30 cellular contexts compared by ENCODE assay signal in genomic region chr12:76424941-76425340, GRCh38.
"Had no signal": no experiment of that assay in that cellular context is flagged by ENCODE, and none has a peak within 500 bp of the region (broad histone marks: within the 10 kb centered on the region; RNA-seq: fewer than 3 reads in every experiment).

No MANE protein-coding gene starts in this region.

- DNase-seq: activated B cell treated with CpG ODN at 0.5 μM for 24 hours; activated CD4-positive, alpha-beta T cell treated with anti-CD3 and anti-CD28 coated beads for 48 hours; activated CD4-positive, alpha-beta T cell treated with anti-CD3 and anti-CD28 coated beads, Interleukin-2, amount 50 U/mL, for 1 hour; activated CD4-positive, alpha-beta T cell treated with anti-CD3 and anti-CD28 coated beads, Interleukin-2, amount 50 U/mL, for 48 hours; activated CD8-positive, alpha-beta memory T cell treated with anti-CD3 and anti-CD28 coated beads for 24 hours; activated CD8-positive, alpha-beta T cell treated with anti-CD3 and anti-CD28 coated beads for 36 hours; activated effector memory CD4-positive, alpha-beta T cell treated with Interleukin-2 at 50 U/mL for 16 hours; activated gamma-delta T cell treated with Interleukin-2 at 50 U/mL for 16 hours; activated naive CD4-positive, alpha-beta T cell treated with anti-CD3 and anti-CD28 coated beads, Interleukin-2, amount 50 U/mL, for 16 hours; activated naive CD4-positive, alpha-beta T cell treated with Interleukin-2 at 50 U/mL for 16 hours; activated T-cell treated with anti-CD3 and anti-CD28 coated beads, Interleukin-2, amount 50 U/mL, for 4 hours; amniotic stem cell; anterior cingulate cortex; body of pancreas; caudate nucleus; cortex of kidney; dermis blood vessel endothelial cell; effector CD4-positive, alpha-beta T cell; esophagus squamous epithelium; foreskin melanocyte; heart right ventricle; T1000; WERI-Rb-1 had no signal

- H3K9me3 ChIP-seq: body of pancreas had no signal

- ATAC-seq: activated CD4-positive, CD25-positive, alpha-beta regulatory T cell treated with anti-CD3 and anti-CD28 coated beads, Interleukin-2, amount 50 U/mL, for 24 hours; activated CD8-positive, alpha-beta T cell treated with anti-CD3 and anti-CD28 coated beads for 36 hours; activated T-cell treated with anti-CD3 and anti-CD28 coated beads, Interleukin-2, amount 50 U/mL, for 4 hours; activated T-helper 17 cell treated with anti-CD3 and anti-CD28 coated beads, Interleukin-2, amount 50 U/mL, for 72 hours; body of pancreas; gastroesophageal sphincter; heart right ventricle had no signal

- H3K4me3 ChIP-seq: body of pancreas, esophagus squamous epithelium, gastroesophageal sphincter, heart right ventricle had no signal

- FAIRE-seq: colon, endometrium, endothelial cell of umbilical vein had no signal

- H3K27ac ChIP-seq: body of pancreas, epithelial cell of prostate, esophagus squamous epithelium, gastroesophageal sphincter, heart right ventricle, WERI-Rb-1 had no signal

- H3K27me3 ChIP-seq: body of pancreas, esophagus squamous epithelium, gastroesophageal sphincter, heart right ventricle had no signal

- H3K36me3 ChIP-seq: esophagus squamous epithelium, gastroesophageal sphincter, heart right ventricle, WERI-Rb-1 had no signal
